In the genomic region with DNA sequence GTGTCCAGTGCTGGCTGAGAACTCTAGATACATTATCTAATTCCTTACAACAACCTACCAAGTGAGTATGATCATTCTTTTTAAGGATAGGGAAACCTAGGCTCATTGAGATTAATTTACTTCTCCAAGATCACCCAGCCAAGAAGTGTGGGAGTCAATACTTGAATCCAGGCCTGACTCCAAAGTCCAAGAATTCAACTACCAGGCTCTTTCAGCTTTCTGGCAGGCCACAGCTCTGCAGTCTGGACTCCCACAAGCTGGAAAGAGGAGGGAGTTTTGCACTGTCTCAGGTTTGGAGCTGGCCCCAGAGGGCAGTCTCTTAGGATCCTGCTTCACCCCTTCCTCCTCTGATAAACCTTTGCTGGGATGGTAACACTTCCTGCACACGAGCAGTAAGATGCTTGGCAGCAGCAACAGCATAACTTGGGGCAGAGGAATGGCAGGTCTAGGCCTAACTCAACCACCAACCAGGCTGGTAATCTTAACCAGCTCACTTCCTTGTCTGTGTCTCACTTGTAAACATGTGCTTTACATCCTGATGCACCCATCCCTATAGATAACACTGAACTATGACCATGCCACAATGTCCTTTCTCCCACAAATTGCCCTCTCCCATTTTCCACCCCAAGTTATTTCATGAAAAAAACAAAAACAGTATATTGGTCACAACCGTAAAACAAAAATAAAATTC, we compare ENCODE assay signal across 19 cellular contexts.
"Had no signal": no experiment of that assay in that cellular context is flagged by ENCODE, and none has a peak within 500 bp of the region (broad histone marks: within the 10 kb centered on the region; RNA-seq: fewer than 3 reads in every experiment).

No MANE protein-coding gene starts in this region.

- H3K4me3 ChIP-seq: dorsolateral prefrontal cortex, gastrocnemius medialis, heart right ventricle, left ventricle myocardium inferior, lung, smooth muscle cell had no signal

- ATAC-seq: esophagus mucosa, gastrocnemius medialis, heart right ventricle had no signal

- H3K9me3 ChIP-seq: gastrocnemius medialis, heart right ventricle, left ventricle myocardium inferior had no signal

- H3K27ac Mint-ChIP-seq: natural killer cell treated with Interleukin-12 subunit alpha and Interleukin-12 subunit beta and Interleukin-15 and Interleukin-18, amount 100 ng/mL, for 72 hours had no signal

- H3K4me1 ChIP-seq: gastrocnemius medialis, left ventricle myocardium inferior had no signal

- H3K27ac ChIP-seq: dorsolateral prefrontal cortex, gastrocnemius medialis, heart right ventricle, left ventricle myocardium inferior had no signal

- H3K36me3 Mint-ChIP-seq: natural killer cell treated with Interleukin-12 subunit alpha and Interleukin-12 subunit beta and Interleukin-15 and Interleukin-18, amount 100 ng/mL, for 72 hours had no signal

- H3K36me3 ChIP-seq: gastrocnemius medialis, heart right ventricle, left ventricle myocardium inferior had no signal

- DNase-seq: central memory CD4-positive, alpha-beta T cell; cortex of kidney; dorsolateral prefrontal cortex; effector CD8-positive, alpha-beta T cell; gastrocnemius medialis; heart right ventricle; kidney glomerular epithelial cell; left ventricle myocardium inferior; mesendoderm; posterior cingulate gyrus; stimulated activated CD4-positive, alpha-beta T cell treated with anti-CD3 and anti-CD28 coated beads, Interleukin-2, amount 100 ng/mL, for 48 hours; stimulated activated naive CD4-positive, alpha-beta T cell treated with Interleukin-2 at 50 U/mL for 16 hours; trophoblast cell had no signal

- FAIRE-seq: endometrium, islet of Langerhans had no signal

- H3K4me3 Mint-ChIP-seq: natural killer cell treated with Interleukin-12 subunit alpha and Interleukin-12 subunit beta and Interleukin-15 and Interleukin-18, amount 100 ng/mL, for 72 hours had no signal
